11 cellular contexts compared by ENCODE assay signal in genomic region chr7:80637911-80638765, GRCh38. TPM values are rescaled to one million over a fixed set of nuclear protein-coding genes. Genes with fewer than 3 reads are reported as not detected.
DNase-seq lines count a peak whose midpoint lies in the region; ATAC-seq and TF ChIP-seq lines count a peak whose summit lies in the region.
"Had no signal": no experiment of that assay in that cellular context is flagged by ENCODE, and none has a peak within 500 bp of the region (broad histone marks: within the 10 kb centered on the region; RNA-seq: fewer than 3 reads in every experiment).

Gene CD36 (plus strand): TSS chr7:80638642. CDS start chr7:80646741, 8,099 bp downstream.

- H3K4me1 Mint-ChIP-seq in natural killer cell treated with Interleukin-12 subunit alpha and Interleukin-12 subunit beta and Interleukin-15 and Interleukin-18, amount 100 ng/mL, for 72 hours (ENCODE audit: low read depth in 2 of 2), result no peaks in the 10 kb centered on the region

- no peak within 1 kb of the TSS for H3K27ac Mint-ChIP-seq in natural killer cell treated with Interleukin-12 subunit alpha and Interleukin-12 subunit beta and Interleukin-15 and Interleukin-18, amount 100 ng/mL, for 72 hours

- no peaks in the 10 kb centered on the region for H4K20me1 ChIP-seq in fibroblast of lung (ENCODE audit: control insufficient read depth, extremely low read depth, insufficient read depth, low read length)

- H3K79me2 ChIP-seq in fibroblast of lung (ENCODE audit: control insufficient read depth, insufficient read depth, low read length), result no peaks in the 10 kb centered on the region

- no peak within 1 kb of the TSS for H3K4me3 ChIP-seq in fibroblast of lung (replicated peaks in 1 of 4; ENCODE audit: control extremely low read depth in 1 of 4, insufficient read depth in 1 of 4, low read depth in 3 of 4, low read length in 4 of 4)
- no peak within 1 kb of the TSS for H3K4me3 ChIP-seq in sigmoid colon
- no peak within 1 kb of the TSS for H3K4me3 ChIP-seq in MG63

- H3K9me3 Mint-ChIP-seq in natural killer cell treated with Interleukin-12 subunit alpha and Interleukin-12 subunit beta and Interleukin-15 and Interleukin-18, amount 100 ng/mL, for 72 hours, result no peaks in the 10 kb centered on the region

- H3K9ac ChIP-seq in fibroblast of lung (ENCODE audit: insufficient read depth, low read length), result no peak within 1 kb of the TSS

- H2AFZ ChIP-seq in fibroblast of lung (ENCODE audit: low read length), result no peak within 1 kb of the TSS

- H3K27me3 ChIP-seq in fibroblast of lung (ENCODE audit: control insufficient read depth, insufficient read depth, low read length) (no peaks in the 10 kb centered on the region), sigmoid colon (no peaks in the 10 kb centered on the region), MG63 (no peaks in the 10 kb centered on the region)

- TF ChIP-seq EP300 in sigmoid colon (IDR thresholded peaks at IDR 0.05), result no peak

- H3K4me1 ChIP-seq in fibroblast of lung (ENCODE audit: control insufficient read depth, extremely low read depth, insufficient read depth, low read length), result peaks cover 27% of the 10 kb centered on the region
- H3K4me1 ChIP-seq in sigmoid colon, result peaks cover 0 to 37% (median 19%) of the 10 kb centered on the region in 4 donors

- H3K27me3 Mint-ChIP-seq in natural killer cell treated with Interleukin-12 subunit alpha and Interleukin-12 subunit beta and Interleukin-15 and Interleukin-18, amount 100 ng/mL, for 72 hours, result no peaks in the 10 kb centered on the region

- WGBS in sigmoid colon, 2 donors, result 75 to 89% methylated on average over 4 of the region's 4 CpGs

- DNase-seq in fibroblast of lung (ENCODE audit: low read depth in 2 of 2) (no peak), sigmoid colon (no peak), inferior parietal cortex (ENCODE audit: extremely low spot score) (no peak), MG63 (no peak), substantia nigra (lab: John Stamatoyannopoulos, UW) (no peak)
- no peak for DNase-seq in natural killer cell treated with Interleukin-12 subunit alpha and Interleukin-12 subunit beta and Interleukin-15 and Interleukin-18, amount 100 ng/mL, for 72 hours (ENCODE audit: low spot score)
- DNase-seq: NK-92 treated with Interleukin-12 subunit alpha and Interleukin-12 subunit beta, amount 100 ng/mL, for 24 hours had no signal

- H3K36me3 Mint-ChIP-seq in natural killer cell treated with Interleukin-12 subunit alpha and Interleukin-12 subunit beta and Interleukin-15 and Interleukin-18, amount 100 ng/mL, for 72 hours, result no peaks in the 10 kb centered on the region

- H3K4me2 ChIP-seq in fibroblast of lung (ENCODE audit: extremely low read depth, insufficient read depth, low read length), result no peak within 1 kb of the TSS

- TF ChIP-seq CTCF in fibroblast of lung (conservative IDR thresholded peaks at IDR 0.05 in 1 of 2, IDR thresholded peaks at IDR 0.05 in 1 of 2; ENCODE audit: low read depth in 1 of 2, low read length in 2 of 2) (no peak), sigmoid colon (IDR thresholded peaks at IDR 0.05) (no peak)

- intact Hi-C loops in sigmoid colon (cut with DNase I), result no loop called here

- ATAC-seq in GM19395 (IDR thresholded peaks at IDR 0.05; ENCODE audit: unreplicated experiment), result peak; percentile 86
- peak; percentile 48 for ATAC-seq in HG03520 (IDR thresholded peaks at IDR 0.05; ENCODE audit: unreplicated experiment)
- no peak for ATAC-seq in natural killer cell treated with Interleukin-12 subunit alpha and Interleukin-12 subunit beta and Interleukin-15 and Interleukin-18, amount 100 ng/mL, for 72 hours

- no peaks in the 10 kb centered on the region for H3K36me3 ChIP-seq in fibroblast of lung (ENCODE audit: control insufficient read depth, insufficient read depth, low read length)
- H3K36me3 ChIP-seq in sigmoid colon, result no peaks in the 10 kb centered on the region
- H3K36me3 ChIP-seq in MG63, result no peaks in the 10 kb centered on the region

- H3K27ac ChIP-seq in fibroblast of lung (ENCODE audit: insufficient read depth, low read length), result no peak within 1 kb of the TSS
- H3K27ac ChIP-seq in sigmoid colon, result peak within 1 kb of the TSS in 3 of 4 donors; percentile 20 to 45 (median 39)
- H3K27ac ChIP-seq in substantia nigra (ENCODE audit: low read depth, low read length, poor library complexity, severe bottlenecking), result no peak within 1 kb of the TSS
- H3K27ac ChIP-seq: HL-60 had no signal

- H3K9me3 ChIP-seq in fibroblast of lung (ENCODE audit: control insufficient read depth, insufficient read depth, low read depth, low read length) (no peaks in the 10 kb centered on the region), sigmoid colon (no peaks in the 10 kb centered on the region), MG63 (peaks cover 2% of the 10 kb centered on the region; the same call in 1 of the 2 replicates)

- no peak within 1 kb of the TSS for H3K4me3 Mint-ChIP-seq in natural killer cell treated with Interleukin-12 subunit alpha and Interleukin-12 subunit beta and Interleukin-15 and Interleukin-18, amount 100 ng/mL, for 72 hours

- no peak for TF ChIP-seq POLR2A in sigmoid colon (IDR thresholded peaks at IDR 0.05)

RNA-seq across cellular contexts. Expression of gene CD36, which starts in this region (rescaled TPM):
- total RNA-seq in fibroblast of lung (41.0 and 93.5 TPM in 2 replicates), sigmoid colon (100 to 1,000 TPM in 2 of 4 donors, 10 to 100 TPM in 2; 35.6 to 114 (median 82.4) TPM)
- polyA plus RNA-seq in fibroblast of lung (7.5 and 102 TPM in 2 replicates), sigmoid colon (100 to 1,000 TPM in 1 of 3 donors, 10 to 100 TPM in 2; 21.6 to 126 (median 30.0) TPM)
- 3.3 and 51.4 TPM in 2 replicates for polyA plus RNA-seq in fibroblast of lung (2012)
- polyA minus RNA-seq in fibroblast of lung (ENCODE audit: low replicate concordance), result 0.59 and 11.0 TPM in 2 replicates
- total RNA-seq in MG63 (2014; rRNA removed; shearing (Covaris generic); ENCODE audit: low replicate concordance), result not detected in 2 replicates
- total RNA-seq in natural killer cell treated with Interleukin-12 subunit alpha and Interleukin-12 subunit beta and Interleukin-15 and Interleukin-18, amount 100 ng/mL, for 72 hours, result not detected
- total RNA-seq: Daoy had no signal

Comparison
In these comparisons a context has a peak if more than half of its experiments do, and no peak if none do; other contexts are left out.
1. RNA of gene CD36 (total RNA-seq): 35.6 to 114 TPM in sigmoid colon and 41.0 to 93.5 TPM in fibroblast of lung; not detected in natural killer cell treated with Interleukin-12 subunit alpha and Interleukin-12 subunit beta and Interleukin-15 and Interleukin-18, amount 100 ng/mL, for 72 hours and not detected in MG63; every median in the first group is over 10 times any median in the second.
2. ATAC-seq: peak in GM19395 (single experiment) and HG03520 (single experiment); none in natural killer cell treated with Interleukin-12 subunit alpha and Interleukin-12 subunit beta and Interleukin-15 and Interleukin-18, amount 100 ng/mL, for 72 hours (0 of 2).
3. H3K27ac ChIP-seq: peak in sigmoid colon (3 of 4); none in fibroblast of lung (single experiment) and substantia nigra (single experiment).